Comparison of ENCODE assay signal across 14 cellular contexts in genomic region chr3:45677841-45678240, GRCh38. TPM values are rescaled to one million over a fixed set of nuclear protein-coding genes. Genes with fewer than 3 reads are reported as not detected.
DNase-seq lines count a peak whose midpoint lies in the region; ATAC-seq and TF ChIP-seq lines count a peak whose summit lies in the region.
"Had no signal": no experiment of that assay in that cellular context is flagged by ENCODE, and none has a peak within 500 bp of the region (broad histone marks: within the 10 kb centered on the region; RNA-seq: fewer than 3 reads in every experiment).

No MANE protein-coding gene starts in this region.

- no peaks in the 10 kb centered on the region for H3K9me3 Mint-ChIP-seq in MCF 10A (ENCODE audit: unreplicated experiment)
- H3K9me3 Mint-ChIP-seq in activated T-helper 2 cell treated with anti-CD3 and anti-CD28 coated beads, Interferon-gamma antibody, Interleukin-2, Interleukin-4, amounts not matched to agents 10 μg/mL and 5 μg/mL and 100 μg/mL, durations not matched to agents 14 hours and 24 hours and 36 hours: no peaks in the 10 kb centered on the region
- H3K9me3 Mint-ChIP-seq: activated naive CD8-positive, alpha-beta T cell treated with anti-CD3 and anti-CD28 coated beads, Interleukin-2, amount 10 ng/mL, durations not matched to agents 7 days and 5 days had no signal

- H3K56ac ChIP-seq in mesendoderm (ENCODE audit: low read length): no peak overlapping the region

- H3K79me1 ChIP-seq in mesendoderm (ENCODE audit: low read length): no peaks in the 10 kb centered on the region

- CTCF ChIA-PET in MCF 10A (lab: Yijun Ruan, JAX): interaction anchor here (0.6 to 3.1 kb wide), 8 partner anchors 13 to 553 kb away, joined by 3 to 16 read pairs (median 4); no protein-coding TSS in a partner anchor
- CTCF ChIA-PET in mammary epithelial cell (lab: Charles Lee; ENCODE audit: low non-redundant PET): no interaction called here

- H2AK5ac ChIP-seq in mesendoderm (ENCODE audit: low read length): no peak overlapping the region

- H3K36me3 Mint-ChIP-seq in MCF 10A (ENCODE audit: insufficient read depth, unreplicated experiment): peaks cover 38% of the 10 kb centered on the region
- H3K36me3 Mint-ChIP-seq in activated T-helper 2 cell treated with anti-CD3 and anti-CD28 coated beads, Interferon-gamma antibody, Interleukin-2, Interleukin-4, amounts not matched to agents 10 μg/mL and 5 μg/mL and 100 μg/mL, durations not matched to agents 14 hours and 24 hours and 36 hours (ENCODE audit: low read depth): peaks cover 60% of the 10 kb centered on the region

- H3K4me3 ChIP-seq in mammary epithelial cell (replicated peaks in 1 of 3; ENCODE audit: insufficient read depth in 1 of 3, low read depth in 2 of 3, low read length in 3 of 3) (no peak overlapping the region), mesendoderm (ENCODE audit: low read length) (no peak overlapping the region), upper lobe of left lung (no peak overlapping the region)
- H3K4me3 ChIP-seq: thoracic aorta had no signal

- ATAC-seq in upper lobe of left lung (ENCODE audit: low FRiP score in 2 of 2): no peak

- H2BK5ac ChIP-seq in mesendoderm (ENCODE audit: low read length): no peak overlapping the region

- H3K4me1 Mint-ChIP-seq in MCF 10A (ENCODE audit: insufficient read depth, unreplicated experiment): peaks cover 18% of the 10 kb centered on the region
- peaks cover 17% of the 10 kb centered on the region for H3K4me1 Mint-ChIP-seq in activated T-helper 2 cell treated with anti-CD3 and anti-CD28 coated beads, Interferon-gamma antibody, Interleukin-2, Interleukin-4, amounts not matched to agents 10 μg/mL and 5 μg/mL and 100 μg/mL, durations not matched to agents 14 hours and 24 hours and 36 hours (ENCODE audit: low read depth)

- no peak overlapping the region for H3K4me3 Mint-ChIP-seq in MCF 10A (ENCODE audit: unreplicated experiment)
- no peak overlapping the region for H3K4me3 Mint-ChIP-seq in activated T-helper 2 cell treated with anti-CD3 and anti-CD28 coated beads, Interferon-gamma antibody, Interleukin-2, Interleukin-4, amounts not matched to agents 10 μg/mL and 5 μg/mL and 100 μg/mL, durations not matched to agents 14 hours and 24 hours and 36 hours (ENCODE audit: low read depth)

- no peak overlapping the region for H4K5ac ChIP-seq in mesendoderm (ENCODE audit: low read length)

- peaks cover 27% of the 10 kb centered on the region for H3K4me1 ChIP-seq in mammary epithelial cell (ENCODE audit: insufficient read depth, low read length)
- H3K4me1 ChIP-seq in mesendoderm (ENCODE audit: control insufficient read depth, low read depth, low read length): peaks cover 6% of the 10 kb centered on the region
- peaks cover 23 to 29% (median 24%) of the 10 kb centered on the region in 4 donors for H3K4me1 ChIP-seq in upper lobe of left lung

- no peak overlapping the region for H3K23ac ChIP-seq in mesendoderm (ENCODE audit: low read length)

- H3K4me2 ChIP-seq in mammary epithelial cell (ENCODE audit: insufficient read depth, low read depth, low read length) (no peak overlapping the region), mesendoderm (ENCODE audit: low read length) (no peak overlapping the region)

- DNase-seq in MCF 10A (ENCODE audit: unreplicated experiment) (no peak), mammary epithelial cell (no peak), mesendoderm (no peak), upper lobe of left lung (no peak), OCI-M1 (lab: John Stamatoyannopoulos, UW) (no peak), dermis blood vessel endothelial cell (no peak), NCI-H2196 treated with DMSO at 0.1 percent for 48 hours (lab: John Stamatoyannopoulos, UW; ENCODE audit: unreplicated experiment) (no peak)
- no peak for DNase-seq in activated T-helper 2 cell treated with anti-CD3 and anti-CD28 coated beads, Interferon-gamma antibody, Interleukin-2, Interleukin-4, amounts not matched to agents 10 μg/mL and 5 μg/mL and 100 μg/mL, durations not matched to agents 14 hours and 24 hours and 36 hours (ENCODE audit: low spot score)
- DNase-seq: activated CD4-positive, alpha-beta T cell treated with anti-CD3 and anti-CD28 coated beads, Interleukin-2, amount 50 U/mL, for 48 hours; activated naive CD8-positive, alpha-beta T cell treated with anti-CD3 and anti-CD28 coated beads, Interleukin-2, amount 10 ng/mL, durations not matched to agents 7 days and 5 days; NCI-H187; spleen; T-helper 9 cell had no signal

- no peak overlapping the region for H4K8ac ChIP-seq in mesendoderm (ENCODE audit: low read depth, low read length)

- peak overlapping the region; percentile 83 for H3K27ac Mint-ChIP-seq in MCF 10A (ENCODE audit: low read depth, unreplicated experiment)
- peak overlapping the region; percentile 42 for H3K27ac Mint-ChIP-seq in activated T-helper 2 cell treated with anti-CD3 and anti-CD28 coated beads, Interferon-gamma antibody, Interleukin-2, Interleukin-4, amounts not matched to agents 10 μg/mL and 5 μg/mL and 100 μg/mL, durations not matched to agents 14 hours and 24 hours and 36 hours

- intact Hi-C loops in MCF 10A (cut with micrococcal nuclease): loop anchor here (1.0 kb wide), 1 partner anchor 10 kb away; no protein-coding TSS in a partner anchor
- intact Hi-C loops in mammary epithelial cell (cut with micrococcal nuclease): loop anchor here (1.0 to 10.0 kb wide), 2 partner anchors 10 to 553 kb away; no protein-coding TSS in a partner anchor
- intact Hi-C loops in activated T-helper 2 cell treated with anti-CD3 and anti-CD28 coated beads, Interferon-gamma antibody, Interleukin-2, Interleukin-4, amounts not matched to agents 10 μg/mL and 5 μg/mL and 100 μg/mL, durations not matched to agents 14 hours and 24 hours and 36 hours (cut with micrococcal nuclease): no loop called here

- no peak overlapping the region for H2BK15ac ChIP-seq in mesendoderm (replicated peaks; ENCODE audit: low read depth)

- H3K27me3 ChIP-seq in mammary epithelial cell (ENCODE audit: insufficient read depth, low read length) (no peaks in the 10 kb centered on the region), mesendoderm (ENCODE audit: insufficient read depth, low read length, poor library complexity) (no peaks in the 10 kb centered on the region), upper lobe of left lung (no peaks in the 10 kb centered on the region)
- H3K27me3 ChIP-seq: spleen had no signal

- BruUV-seq in MCF 10A (replicated peaks; lab: Mats Ljungman, UMichigan) (TSS peak; percentile 16), mammary epithelial cell (replicated peaks; lab: Mats Ljungman, UMichigan) (no TSS peak)

- no peak for TF ChIP-seq EP300 in upper lobe of left lung (IDR thresholded peaks at IDR 0.05)

- H3K18ac ChIP-seq in mesendoderm (ENCODE audit: low read length): peak overlapping the region; percentile 31

- H3K9me3 ChIP-seq in mammary epithelial cell (replicated peaks; ENCODE audit: insufficient read depth, low read length) (no peaks in the 10 kb centered on the region), upper lobe of left lung (no peaks in the 10 kb centered on the region)
- H3K9me3 ChIP-seq: thoracic aorta had no signal

- H3K27ac ChIP-seq in mammary epithelial cell (ENCODE audit: insufficient read depth, low read depth, low read length) (no peak overlapping the region), mesendoderm (ENCODE audit: low read depth, low read length) (no peak overlapping the region), upper lobe of left lung (peak overlapping the region; percentile 68 to 91 (median 78))
- H3K27ac ChIP-seq: thoracic aorta had no signal

- in situ Hi-C loops in mammary epithelial cell (cut with MboI; ENCODE audit: low sequenced_read_pairs in 2 of 2): no loop called here

- no peaks in the 10 kb centered on the region for H3K27me3 Mint-ChIP-seq in MCF 10A (ENCODE audit: insufficient read depth, unreplicated experiment)
- H3K27me3 Mint-ChIP-seq in activated T-helper 2 cell treated with anti-CD3 and anti-CD28 coated beads, Interferon-gamma antibody, Interleukin-2, Interleukin-4, amounts not matched to agents 10 μg/mL and 5 μg/mL and 100 μg/mL, durations not matched to agents 14 hours and 24 hours and 36 hours (ENCODE audit: low read depth): no peaks in the 10 kb centered on the region
- H3K27me3 Mint-ChIP-seq: activated naive CD8-positive, alpha-beta T cell treated with anti-CD3 and anti-CD28 coated beads, Interleukin-2, amount 10 ng/mL, durations not matched to agents 7 days and 5 days had no signal

- H2AFZ ChIP-seq in mammary epithelial cell (ENCODE audit: low read depth, low read length): no peak overlapping the region

- H3K36me3 ChIP-seq in mammary epithelial cell (ENCODE audit: insufficient read depth, low read length): peaks cover under 1% of the 10 kb centered on the region
- H3K36me3 ChIP-seq in mesendoderm (ENCODE audit: control insufficient read depth, insufficient read depth, low read length): no peaks in the 10 kb centered on the region
- H3K36me3 ChIP-seq in upper lobe of left lung: peaks cover 19 to 49% (median 29%) of the 10 kb centered on the region in 4 donors

- no peak overlapping the region for H3K9ac ChIP-seq in mammary epithelial cell (ENCODE audit: insufficient read depth, low read length)
- H3K9ac ChIP-seq in mesendoderm (ENCODE audit: low read length): no peak overlapping the region

- TF ChIP-seq POLR2A in upper lobe of left lung (IDR thresholded peaks at IDR 0.05): no peak

- H2BK120ac ChIP-seq in mesendoderm (ENCODE audit: low read depth, low read length): no peak overlapping the region

- 6% methylated on average over 10 of the region's 10 CpGs for WGBS in mammary epithelial cell (ENCODE audit: low coverage, missing lambda C conversion rate)
- whole genome bisulfite sequencing in mesendoderm (ENCODE audit: extremely low coverage, insufficient coverage, low lambda C conversion rate): no CpG with 5 or more reads among the region's 10 CpGs
- 78 to 88% methylated on average over 10 of the region's 10 CpGs for WGBS in upper lobe of left lung, 2 donors

- no peak overlapping the region for H3K4ac ChIP-seq in mesendoderm (ENCODE audit: low read depth, low read length)

- H3K79me2 ChIP-seq in mammary epithelial cell (ENCODE audit: insufficient read depth, low read length) (no peaks in the 10 kb centered on the region), mesendoderm (ENCODE audit: control insufficient read depth, insufficient read depth, low read length) (no peaks in the 10 kb centered on the region)

- TF ChIP-seq CTCF in MCF 10A (IDR thresholded peaks at IDR 0.05; ENCODE audit: unreplicated experiment) (no peak), mammary epithelial cell (conservative IDR thresholded peaks at IDR 0.05 in 1 of 2, IDR thresholded peaks at IDR 0.05 in 1 of 2; ENCODE audit: extremely low read depth in 1 of 2, insufficient read depth in 1 of 2, low read depth in 1 of 2, low read length in 2 of 2) (no peak), upper lobe of left lung (IDR thresholded peaks at IDR 0.05) (no peak)

- POLR2A ChIA-PET in MCF 10A (lab: Yijun Ruan, JAX): interaction anchor here (0.7 to 3.8 kb wide), 12 partner anchors 9 to 554 kb away, joined by 3 to 73 read pairs (median 4); partner anchors contain the start of genes LIMD1, LZTFL1 and SACM1L

- no peaks in the 10 kb centered on the region for H4K20me1 ChIP-seq in mammary epithelial cell (ENCODE audit: insufficient read depth, low read length)

- dilution Hi-C loops in mammary epithelial cell (cut with HindIII; ENCODE audit: low sequenced_read_pairs): no loop called here

RNA-seq across cellular contexts. Expression of gene SACM1L, which starts 11.4 kb away (rescaled TPM):
- total RNA-seq in MCF 10A (2022): 39.3 and 44.5 TPM in 2 replicates
- total RNA-seq in mammary epithelial cell: 10 to 100 TPM; 27.8 to 39.3 TPM
- 11.5 TPM for polyA plus RNA-seq in mammary epithelial cell
- 50.4 TPM for polyA minus RNA-seq in mammary epithelial cell
- total RNA-seq in activated T-helper 2 cell treated with anti-CD3 and anti-CD28 coated beads, Interferon-gamma antibody, Interleukin-2, Interleukin-4, amounts not matched to agents 10 μg/mL and 5 μg/mL and 100 μg/mL, durations not matched to agents 14 hours and 24 hours and 36 hours: 105 and 107 TPM in 2 replicates
- polyA plus RNA-seq in mesendoderm (2013, experiment 1 of 2): 32.1 TPM
- polyA plus RNA-seq in mesendoderm (2013, experiment 2 of 2): 32.5 TPM
- total RNA-seq in upper lobe of left lung: 100 to 1,000 TPM in 1 of 6 donors, 10 to 100 TPM in 5; 29.9 to 102 (median 63.9) TPM
- 48.5 and 51.0 TPM in 2 replicates for total RNA-seq in dermis blood vessel endothelial cell

Comparison
In these comparisons a context has a peak if more than half of its experiments do, and no peak if none do; other contexts are left out.
1. H3K27ac ChIP-seq: peak in upper lobe of left lung (4 of 4); none in mammary epithelial cell (single experiment) and mesendoderm (single experiment).